ENCODE assay signal across 23 cellular contexts in genomic region chr15:59835801-59836200, GRCh38.
"Had no signal": no experiment of that assay in that cellular context is flagged by ENCODE, and none has a peak within 500 bp of the region (broad histone marks: within the 10 kb centered on the region; RNA-seq: fewer than 3 reads in every experiment).

No MANE protein-coding gene starts in this region.

- H3K27ac ChIP-seq: coronary artery, dorsolateral prefrontal cortex, esophagus squamous epithelium, gastrocnemius medialis, heart right ventricle, left lung, lower lobe of right lung had no signal

- H3K4me1 ChIP-seq: esophagus squamous epithelium, gastrocnemius medialis, heart right ventricle, left lung, lower lobe of right lung had no signal

- H3K9me3 Mint-ChIP-seq: memory B cell, natural killer cell had no signal

- H3K36me3 ChIP-seq: esophagus squamous epithelium, gastrocnemius medialis, heart right ventricle, left lung, lower lobe of right lung had no signal

- DNase-seq: dermis blood vessel endothelial cell; dorsolateral prefrontal cortex; effector CD4-positive, alpha-beta T cell; effector memory CD4-positive, alpha-beta T cell; esophagus squamous epithelium; foreskin fibroblast; foreskin melanocyte; gastrocnemius medialis; glutamatergic neuron; head of caudate nucleus; heart right ventricle; hippocampal formation; left cardiac atrium; left lung; left ventricle myocardium superior; lower lobe of right lung; mammary epithelial cell; mesendoderm; midbrain; naive thymus-derived CD4-positive, alpha-beta T cell; natural killer cell had no signal

- H3K9me3 ChIP-seq: esophagus squamous epithelium, gastrocnemius medialis, heart right ventricle, left lung, lower lobe of right lung had no signal

- H3K4me3 ChIP-seq: coronary artery, dorsolateral prefrontal cortex, esophagus squamous epithelium, gastrocnemius medialis, heart right ventricle, left lung, lower lobe of right lung had no signal

- H3K36me3 Mint-ChIP-seq: memory B cell, natural killer cell had no signal

- H3K4me1 Mint-ChIP-seq: memory B cell had no signal

- H3K4me3 Mint-ChIP-seq: memory B cell; naive thymus-derived CD4-positive, alpha-beta T cell; natural killer cell had no signal

- H3K27ac Mint-ChIP-seq: memory B cell, natural killer cell had no signal
